In genomic region chr1:248055261-248055660, GRCh38 we compare ENCODE assay signal across 39 cellular contexts. TPM values are rescaled to one million over a fixed set of nuclear protein-coding genes. Genes with fewer than 3 reads are reported as not detected.
DNase-seq lines count a peak whose midpoint lies in the region; ATAC-seq and TF ChIP-seq lines count a peak whose summit lies in the region.
"Had no signal": no experiment of that assay in that cellular context is flagged by ENCODE, and none has a peak within 500 bp of the region (broad histone marks: within the 10 kb centered on the region; RNA-seq: fewer than 3 reads in every experiment).

No MANE protein-coding gene starts in this region.

- H3K27me3 Mint-ChIP-seq in activated naive CD4-positive, alpha-beta T cell treated with anti-CD3 and anti-CD28 coated beads, Interleukin-2, amount 10 ng/mL, durations not matched to agents 7 days and 5 days: no peaks in the 10 kb centered on the region
- H3K27me3 Mint-ChIP-seq: B cell; CD4-positive, alpha-beta memory T cell; CD4-positive, alpha-beta T cell; CD4-positive, CD25-positive, alpha-beta regulatory T cell; CD8-positive, alpha-beta memory T cell had no signal

- H3K4me3 Mint-ChIP-seq in activated naive CD4-positive, alpha-beta T cell treated with anti-CD3 and anti-CD28 coated beads, Interleukin-2, amount 10 ng/mL, durations not matched to agents 7 days and 5 days: no peak overlapping the region
- H3K4me3 Mint-ChIP-seq: B cell; CD14-positive monocyte; CD4-positive, alpha-beta memory T cell; CD4-positive, alpha-beta T cell; CD4-positive, CD25-positive, alpha-beta regulatory T cell; CD8-positive, alpha-beta memory T cell; CD8-positive, alpha-beta T cell had no signal

- TF ChIP-seq CTCF in PC-3 (conservative IDR thresholded peaks at IDR 0.05; ENCODE audit: low read depth, low read length) (no peak), breast epithelium (IDR thresholded peaks at IDR 0.05) (no peak)

- no peak overlapping the region for H2AFZ ChIP-seq in PC-3 (ENCODE audit: low read length)

- H3K27me3 ChIP-seq in MG63: no peaks in the 10 kb centered on the region
- H3K27me3 ChIP-seq in PC-3 (ENCODE audit: low read length): no peaks in the 10 kb centered on the region
- H3K27me3 ChIP-seq in breast epithelium: no peaks in the 10 kb centered on the region
- H3K27me3 ChIP-seq: BE2C; BLaER1; BLaER1 treated with 17β-estradiol and CSF1 and Interleukin-3, amounts not matched to agents 10 nM and 100 nM had no signal

- no peak overlapping the region for H3K4me3 ChIP-seq in MG63
- no peak overlapping the region for H3K4me3 ChIP-seq in PC-3 (ENCODE audit: low read length)
- no peak overlapping the region for H3K4me3 ChIP-seq in breast epithelium
- H3K4me3 ChIP-seq: A549; BLaER1; BLaER1 treated with 17β-estradiol and CSF1 and Interleukin-3, amounts not matched to agents 10 nM and 100 nM had no signal

- DNase-seq in Daoy (ENCODE audit: low read depth) (peak; percentile 35), HT1080 (ENCODE audit: low read depth) (peak; percentile 3), MG63 (peak; percentile 62), PC-3 (peak; percentile 87), breast epithelium (ENCODE audit: low spot score in 2 of 2) (no peak)
- DNase-seq in activated naive CD4-positive, alpha-beta T cell treated with anti-CD3 and anti-CD28 coated beads, Interleukin-2, amount 10 ng/mL, durations not matched to agents 7 days and 5 days: no peak
- DNase-seq: 8988T; ACHN; AML-193; BE2C; C1 segment of cervical spinal cord; Caco-2; Calu3; CD4-positive, alpha-beta memory T cell; CD4-positive, alpha-beta T cell; CD4-positive, CD25-positive, alpha-beta regulatory T cell; CD8-positive, alpha-beta memory T cell; CD8-positive, alpha-beta T cell; COR-L47; DMS 273 treated with DMSO at 0.1 percent for 48 hours; DMS153; DMS53; DMS79; DMS79 treated with DMSO at 0.1 percent for 48 hours; DND-41; EL had no signal

- no peak for TF ChIP-seq POLR2A in breast epithelium (IDR thresholded peaks at IDR 0.05)

- intact Hi-C loops in PC-3 (cut with micrococcal nuclease) (loop anchor here (5.0 kb wide), 1 partner anchor 87 kb away; no protein-coding TSS in a partner anchor), breast epithelium (cut with DNase I; ENCODE audit: low total_unique reads) (no loop called here)

- H3K4me1 ChIP-seq in PC-3 (ENCODE audit: insufficient read depth, low read length): 0 out of 2 replicates have a peak, but pooled peaks cover 3% of the 10 kb centered on the region
- no peaks in the 10 kb centered on the region for H3K4me1 ChIP-seq in breast epithelium
- H3K4me1 ChIP-seq: A549; BE2C; BLaER1; BLaER1 treated with 17β-estradiol and CSF1 and Interleukin-3, amounts not matched to agents 10 nM and 100 nM; Caco-2 had no signal

- no peaks in the 10 kb centered on the region for H3K9me2 ChIP-seq in PC-3 (replicated peaks; ENCODE audit: low read length)

- ATAC-seq in PC-3 (peak; percentile 94), HG02970 (IDR thresholded peaks at IDR 0.05; ENCODE audit: low FRiP score, unreplicated experiment) (no peak), HG03521 (IDR thresholded peaks at IDR 0.05; ENCODE audit: unreplicated experiment) (no peak)
- ATAC-seq: A549; CD8-positive, alpha-beta T cell had no signal

- no peaks in the 10 kb centered on the region for H3K36me3 Mint-ChIP-seq in activated naive CD4-positive, alpha-beta T cell treated with anti-CD3 and anti-CD28 coated beads, Interleukin-2, amount 10 ng/mL, durations not matched to agents 7 days and 5 days
- H3K36me3 Mint-ChIP-seq: CD14-positive monocyte; CD4-positive, alpha-beta memory T cell; CD4-positive, CD25-positive, alpha-beta regulatory T cell; CD8-positive, alpha-beta memory T cell; CD8-positive, alpha-beta T cell had no signal

- H3F3A ChIP-seq in PC-3 (ENCODE audit: low read length, unreplicated experiment): no peaks in the 10 kb centered on the region

- peaks cover 2% of the 10 kb centered on the region; the same call in 1 of the 2 replicates for H3K9me3 ChIP-seq in MG63
- H3K9me3 ChIP-seq in PC-3 (ENCODE audit: low read length): no peaks in the 10 kb centered on the region
- H3K9me3 ChIP-seq in breast epithelium: peaks cover 0 to 19% of the 10 kb centered on the region in 2 donors
- H3K9me3 ChIP-seq: BE2C, BLaER1 had no signal

- H3K36me3 ChIP-seq in MG63 (no peaks in the 10 kb centered on the region), PC-3 (ENCODE audit: low read depth, low read length) (no peaks in the 10 kb centered on the region), breast epithelium (no peaks in the 10 kb centered on the region)
- H3K36me3 ChIP-seq: BE2C; BLaER1; BLaER1 treated with 17β-estradiol and CSF1 and Interleukin-3, amounts not matched to agents 10 nM and 100 nM had no signal

- H4K20me1 ChIP-seq in PC-3 (ENCODE audit: low read length): no peaks in the 10 kb centered on the region
- H4K20me1 ChIP-seq: BLaER1; BLaER1 treated with 17β-estradiol and CSF1 and Interleukin-3, amounts not matched to agents 10 nM and 100 nM had no signal

- H3K4me1 Mint-ChIP-seq in activated naive CD4-positive, alpha-beta T cell treated with anti-CD3 and anti-CD28 coated beads, Interleukin-2, amount 10 ng/mL, durations not matched to agents 7 days and 5 days: no peaks in the 10 kb centered on the region
- H3K4me1 Mint-ChIP-seq: B cell; CD14-positive monocyte; CD4-positive, alpha-beta memory T cell; CD4-positive, CD25-positive, alpha-beta regulatory T cell; CD8-positive, alpha-beta memory T cell had no signal

- POLR2A ChIA-PET in PC-3 (lab: Charles Lee; ENCODE audit: unreplicated experiment): no interaction called here

- H3K79me2 ChIP-seq in PC-3 (ENCODE audit: low read length): no peaks in the 10 kb centered on the region

- no peak overlapping the region for H3K9ac ChIP-seq in PC-3 (ENCODE audit: low read length)
- H3K9ac ChIP-seq: BLaER1; BLaER1 treated with 17β-estradiol and CSF1 and Interleukin-3, amounts not matched to agents 10 nM and 100 nM had no signal

- CTCF ChIA-PET in PC-3 (lab: Charles Lee): no interaction called here
- CTCF ChIA-PET in activated naive CD4-positive, alpha-beta T cell treated with anti-CD3 and anti-CD28 coated beads, Interleukin-2, amount 10 ng/mL, durations not matched to agents 7 days and 5 days (lab: Charles Lee): no interaction called here

- H3K4me2 ChIP-seq in PC-3 (ENCODE audit: low read length): no peak overlapping the region
- H3K4me2 ChIP-seq: A549; BLaER1; BLaER1 treated with 17β-estradiol and CSF1 and Interleukin-3, amounts not matched to agents 10 nM and 100 nM had no signal

- BruUV-seq in PC-3 (replicated peaks; lab: Mats Ljungman, UMichigan): no TSS peak

- H3K27ac ChIP-seq in PC-3 (ENCODE audit: low read length) (no peak overlapping the region), breast epithelium (no peak overlapping the region)
- H3K27ac ChIP-seq: 22Rv1; A549; BLaER1; BLaER1 treated with 17β-estradiol and CSF1 and Interleukin-3, amounts not matched to agents 10 nM and 100 nM; C4-2B had no signal

- H3K27ac Mint-ChIP-seq in activated naive CD4-positive, alpha-beta T cell treated with anti-CD3 and anti-CD28 coated beads, Interleukin-2, amount 10 ng/mL, durations not matched to agents 7 days and 5 days: no peak overlapping the region
- H3K27ac Mint-ChIP-seq: B cell; CD14-positive monocyte; CD4-positive, alpha-beta memory T cell; CD4-positive, alpha-beta T cell; CD4-positive, CD25-positive, alpha-beta regulatory T cell; CD8-positive, alpha-beta memory T cell; CD8-positive, alpha-beta T cell had no signal

- peaks cover 21% of the 10 kb centered on the region for H3K9me3 Mint-ChIP-seq in activated naive CD4-positive, alpha-beta T cell treated with anti-CD3 and anti-CD28 coated beads, Interleukin-2, amount 10 ng/mL, durations not matched to agents 7 days and 5 days

RNA-seq across cellular contexts. Expression of gene OR2L3, which starts 8.6 kb away (rescaled TPM):
- total RNA-seq in Daoy (2014; rRNA removed; shearing (Covaris generic)): not detected in 2 replicates
- not detected in 2 replicates for total RNA-seq in HT1080 (2014; rRNA removed; shearing (Covaris generic))
- polyA plus RNA-seq in HT1080 (2015; cell fraction: cytosol; rRNA removed): not detected in 2 replicates
- polyA plus RNA-seq in HT1080 (2015; cell fraction: nucleus; rRNA removed): not detected in 2 replicates
- total RNA-seq in MG63 (2014; rRNA removed; shearing (Covaris generic); ENCODE audit: low replicate concordance): not detected in 2 replicates
- total RNA-seq in PC-3 (2014; rRNA removed): 0.15 TPM in 1 of 2 replicates, not detected in the other
- total RNA-seq in breast epithelium: under 1 TPM in 2 of 3 donors, not detected in 1; 0.15 to 0.33 TPM
- total RNA-seq: A172; A673; B cell; Caco-2; Calu3; CD4-positive, alpha-beta T cell; CD4-positive, CD25-positive, alpha-beta regulatory T cell; CD8-positive, alpha-beta memory T cell; CD8-positive, alpha-beta T cell had no signal
- polyA plus RNA-seq: A549; AG04450; BJ; CD14-positive monocyte; CD4-positive, alpha-beta memory T cell; CD4-positive, CD25-positive, alpha-beta regulatory T cell; CD8-positive, alpha-beta memory T cell had no signal

RNA-seq across cellular contexts. Expression of gene OR2L2, which starts 25.4 kb away (rescaled TPM):
- total RNA-seq in Daoy (2014; rRNA removed; shearing (Covaris generic)): 0.06 TPM in 1 of 2 replicates, not detected in the other
- not detected in 2 replicates for total RNA-seq in HT1080 (2014; rRNA removed; shearing (Covaris generic))
- 0.09 TPM in 1 of 2 replicates, not detected in the other for polyA plus RNA-seq in HT1080 (2015; cell fraction: cytosol; rRNA removed)
- polyA plus RNA-seq in HT1080 (2015; cell fraction: nucleus; rRNA removed): 0.04 TPM in 1 of 2 replicates, not detected in the other
- 0.16 TPM in 1 of 2 replicates, not detected in the other for total RNA-seq in MG63 (2014; rRNA removed; shearing (Covaris generic); ENCODE audit: low replicate concordance)
- total RNA-seq in PC-3 (2014; rRNA removed) (0.06 TPM in 1 of 2 replicates, not detected in the other), breast epithelium (under 1 TPM in 2 of 3 donors, not detected in 1; 0.66 to 0.73 TPM)
- total RNA-seq: A172; A673; CD8-positive, alpha-beta memory T cell had no signal
- polyA plus RNA-seq: A549; AG04450; BJ; CD14-positive monocyte; CD4-positive, alpha-beta memory T cell; CD8-positive, alpha-beta memory T cell had no signal

RNA-seq across cellular contexts. Expression of gene OR2L13, which starts 39.7 kb away (rescaled TPM):
- total RNA-seq in Daoy (2014; rRNA removed; shearing (Covaris generic)): 0.06 TPM in 1 of 2 replicates, not detected in the other
- not detected in 2 replicates for total RNA-seq in HT1080 (2014; rRNA removed; shearing (Covaris generic))
- 0.03 TPM in 1 of 2 replicates, not detected in the other for polyA plus RNA-seq in HT1080 (2015; cell fraction: cytosol; rRNA removed)
- polyA plus RNA-seq in HT1080 (2015; cell fraction: nucleus; rRNA removed): not detected in 2 replicates
- not detected in 2 replicates for total RNA-seq in MG63 (2014; rRNA removed; shearing (Covaris generic); ENCODE audit: low replicate concordance)
- total RNA-seq in PC-3 (2014; rRNA removed): not detected in 2 replicates
- total RNA-seq in breast epithelium: under 1 TPM in 2 of 3 donors, not detected in 1; 0.29 to 0.33 TPM
- total RNA-seq: A172; A673; B cell; Caco-2; Calu3; CD4-positive, alpha-beta T cell; CD4-positive, CD25-positive, alpha-beta regulatory T cell; CD8-positive, alpha-beta memory T cell; CD8-positive, alpha-beta T cell had no signal
- polyA plus RNA-seq: A549; AG04450; BJ; CD14-positive monocyte; CD4-positive, alpha-beta memory T cell; CD4-positive, CD25-positive, alpha-beta regulatory T cell; CD8-positive, alpha-beta memory T cell had no signal

RNA-seq across cellular contexts. Expression of gene OR2L5, which starts 41.8 kb away (rescaled TPM):
- total RNA-seq in Daoy (2014; rRNA removed; shearing (Covaris generic)): not detected in 2 replicates
- total RNA-seq in HT1080 (2014; rRNA removed; shearing (Covaris generic)): not detected in 2 replicates
- not detected in 2 replicates for polyA plus RNA-seq in HT1080 (2015; cell fraction: cytosol; rRNA removed)
- polyA plus RNA-seq in HT1080 (2015; cell fraction: nucleus; rRNA removed): 0.06 TPM in 1 of 2 replicates, not detected in the other
- total RNA-seq in MG63 (2014; rRNA removed; shearing (Covaris generic); ENCODE audit: low replicate concordance): not detected in 2 replicates
- total RNA-seq in PC-3 (2014; rRNA removed) (0.07 and 0.35 TPM in 2 replicates), breast epithelium (under 1 TPM in 2 of 3 donors, not detected in 1; 0.44 to 0.66 TPM)
- total RNA-seq: A172; A673; Caco-2; Calu3; CD4-positive, alpha-beta T cell; CD4-positive, CD25-positive, alpha-beta regulatory T cell; CD8-positive, alpha-beta memory T cell; CD8-positive, alpha-beta T cell had no signal
- polyA plus RNA-seq: A549; AG04450; BJ; CD14-positive monocyte; CD4-positive, alpha-beta memory T cell; CD4-positive, CD25-positive, alpha-beta regulatory T cell; CD8-positive, alpha-beta memory T cell had no signal

Comparison
In these comparisons a context has a peak if more than half of its experiments do, and no peak if none do; other contexts are left out.
1. DNase-seq: peak in Daoy (single experiment), HT1080 (single experiment), MG63 (single experiment) and PC-3 (single experiment); none in activated naive CD4-positive, alpha-beta T cell treated with anti-CD3 and anti-CD28 coated beads, Interleukin-2, amount 10 ng/mL, durations not matched to agents 7 days and 5 days (single experiment) and breast epithelium (0 of 2).